19 cellular contexts compared by ENCODE assay signal in the genomic region with DNA sequence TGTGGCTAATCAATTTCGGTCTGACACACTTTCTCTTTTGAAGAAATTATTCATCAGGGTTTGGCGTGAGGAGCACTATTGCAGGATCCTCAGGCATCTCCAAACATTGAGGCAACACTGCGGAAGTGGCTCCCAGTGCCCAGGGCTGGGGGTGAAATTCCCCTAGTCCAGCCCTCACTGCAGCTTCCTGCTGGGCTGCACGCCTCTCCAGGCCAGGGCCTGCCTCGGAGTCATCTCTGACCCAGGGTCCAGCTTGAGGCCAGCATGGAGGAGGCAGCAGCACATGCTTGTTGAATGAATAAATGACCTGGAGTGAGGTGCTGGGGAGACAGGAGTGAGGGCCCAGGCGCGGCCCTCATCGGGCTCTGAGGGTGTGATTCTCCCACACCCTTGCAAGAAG. TPM values are rescaled to one million over a fixed set of nuclear protein-coding genes. Genes with fewer than 3 reads are reported as not detected.
DNase-seq lines count a peak whose midpoint lies in the region; ATAC-seq, FAIRE-seq and TF ChIP-seq lines count a peak whose summit lies in the region.
"Had no signal": no experiment of that assay in that cellular context is flagged by ENCODE, and none has a peak within 500 bp of the region (broad histone marks: within the 10 kb centered on the region; RNA-seq: fewer than 3 reads in every experiment).

No MANE protein-coding gene starts in this region.

- no peaks in the 10 kb centered on the region for H3K79me2 ChIP-seq in K562 (ENCODE audit: control insufficient read depth, insufficient read depth, low read length)
- no peaks in the 10 kb centered on the region for H3K79me2 ChIP-seq in HepG2 (ENCODE audit: insufficient read depth, low read length)

- TF ChIP-seq EP300 in K562 (IDR thresholded peaks at IDR 0.05; ENCODE audit: low read length): no peak
- TF ChIP-seq EP300 in HepG2 (IDR thresholded peaks at IDR 0.05; ENCODE audit: low read depth in 2 of 2, low read length in 2 of 2): no peak
- no peak for TF ChIP-seq EP300 in HepG2 (CRISPR knock-in tag; IDR thresholded peaks at IDR 0.05; ENCODE audit: borderline replicate concordance)

- TF ChIP-seq RAD21 in K562 (CRISPR knock-in tag; conservative IDR thresholded peaks at IDR 0.05 in 1 of 2, IDR thresholded peaks at IDR 0.05 in 1 of 2) (no peak), HepG2 (CRISPR knock-in tag; IDR thresholded peaks at IDR 0.05) (no peak)

- no peak for FAIRE-seq in K562 (lab: Jason Lieb, UNC)
- FAIRE-seq in HepG2 (lab: Jason Lieb, UNC): peak; percentile 4
- FAIRE-seq: A204.1, GM12878, GM18507 had no signal

- in situ Hi-C loops in K562 (cut with MboI): no loop called here
- in situ Hi-C loops in HepG2 (cut with HindIII; ENCODE audit: extremely low pct_ligation_motif_present, low pct_unique_long_range_greater_than_20kb): no loop called here

- intact Hi-C loops in K562 (cut with micrococcal nuclease): no loop called here
- intact Hi-C loops in HepG2 (cut with micrococcal nuclease; ENCODE audit: unreplicated experiment): no loop called here

- H3K36me3 ChIP-seq in K562 (ENCODE audit: control insufficient read depth, insufficient read depth, low read length) (no peaks in the 10 kb centered on the region), HepG2 (replicated peaks in 1 of 2; ENCODE audit: control insufficient read depth in 1 of 2, insufficient read depth in 2 of 2, low read length in 2 of 2) (no peaks in the 10 kb centered on the region)
- H3K36me3 ChIP-seq: HAP-1 had no signal

- BruUV-seq in K562 (replicated peaks; lab: Mats Ljungman, UMichigan): no TSS peak
- no TSS peak for BruUV-seq in HepG2 (replicated peaks; lab: Mats Ljungman, UMichigan)

- CTCF ChIA-PET in K562 (lab: Yijun Ruan, JAX; ENCODE audit: low intra/inter-chr PET ratio) (no interaction called here), HepG2 (lab: Yijun Ruan, JAX; ENCODE audit: low intra/inter-chr PET ratio, low total read pairs) (no interaction called here)

- DNase-seq in K562 (ENCODE audit: extremely low read depth in 1 of 4, low spot score in 3 of 4) (no peak), HepG2 (ENCODE audit: low spot score) (no peak), C1 segment of cervical spinal cord (lab: John Stamatoyannopoulos, UW) (no peak), DMS 273 treated with DMSO at 0.1 percent for 48 hours (lab: John Stamatoyannopoulos, UW) (no peak), H4 (ENCODE audit: low spot score) (no peak)
- DNase-seq in activated CD4-positive, CD25-positive, alpha-beta regulatory T cell treated with anti-CD3 and anti-CD28 coated beads, Interleukin-2, amount 50 U/mL, for 72 hours: no peak
- DNase-seq: CD4-positive, CD25-positive, alpha-beta regulatory T cell; DMS79; KBM-7 had no signal

- no peak for TF ChIP-seq CTCF in C4-2B (conservative IDR thresholded peaks at IDR 0.05)
- TF ChIP-seq CTCF in K562 (IDR thresholded peaks at IDR 0.05 in 2 of 3, conservative IDR thresholded peaks at IDR 0.05 in 1 of 3; ENCODE audit: insufficient read depth in 2 of 3, low read depth in 1 of 3, low read length in 3 of 3): no peak
- TF ChIP-seq CTCF in HepG2 (CRISPR knock-in tag; IDR thresholded peaks at IDR 0.05): no peak

- H3K4me1 ChIP-seq in K562 (replicated peaks in 1 of 2; ENCODE audit: control insufficient read depth in 2 of 2, insufficient read depth in 2 of 2, low read length in 2 of 2): peaks cover 4 to 33% of the 10 kb centered on the region in 2 experiments; a peak in 4 of 5 replicates
- H3K4me1 ChIP-seq in HepG2 (ENCODE audit: insufficient read depth, low read length): peaks cover 95% of the 10 kb centered on the region
- H3K4me1 ChIP-seq: HAP-1 had no signal

- ATAC-seq in K562 (no peak), HepG2 (no peak)
- ATAC-seq: GM12878, GM23338 had no signal

- H3K27ac ChIP-seq in C4-2B (peak overlapping the region; percentile 77), K562 (ENCODE audit: extremely low read depth, low read depth, low read length) (no peak overlapping the region), HepG2 (ENCODE audit: extremely low read length, insufficient read depth, low read length) (no peak overlapping the region)

- no peak overlapping the region for H3K4me2 ChIP-seq in K562 (ENCODE audit: insufficient read depth, low read length)
- peak overlapping the region; percentile 98 for H3K4me2 ChIP-seq in HepG2 (ENCODE audit: low read depth, low read length)
- H3K4me2 ChIP-seq: GM23338 had no signal

- POLR2A ChIA-PET in K562 (lab: Yijun Ruan, JAX): no interaction called here
- POLR2A ChIA-PET in HepG2 (lab: Yijun Ruan, JAX): interaction anchor here (0.9 to 7.3 kb wide), 5 partner anchors 8 to 38 kb away, joined by 3 to 195 read pairs (median 5); no protein-coding TSS in a partner anchor

- no peak for TF ChIP-seq POLR2A in K562 (conservative IDR thresholded peaks at IDR 0.05)
- no peak for TF ChIP-seq POLR2A in HepG2 (IDR thresholded peaks at IDR 0.05; ENCODE audit: insufficient read depth in 1 of 2, low read depth in 2 of 2, low read length in 2 of 2)

- H3K9ac ChIP-seq in K562 (ENCODE audit: insufficient read depth in 1 of 2, low read depth in 2 of 2, low read length in 2 of 2): no peak overlapping the region; a peak in 1 of 4 replicates
- 0 out of 2 replicates have a peak overlapping the region, but pooled peaks have one; percentile 14 for H3K9ac ChIP-seq in HepG2 (ENCODE audit: insufficient read depth, low read depth, low read length)

- H4K20me1 ChIP-seq in K562 (replicated peaks; ENCODE audit: control insufficient read depth, insufficient read depth, low read length) (no peaks in the 10 kb centered on the region; the same call in 1 of the 2 replicates), HepG2 (ENCODE audit: insufficient read depth, low read length) (no peaks in the 10 kb centered on the region)

- no peaks in the 10 kb centered on the region for H3K9me1 ChIP-seq in K562 (ENCODE audit: control insufficient read depth, insufficient read depth, low read length)

- 23% methylated on average over 8 of the region's 8 CpGs for WGBS in K562 (ENCODE audit: insufficient coverage, low coverage, missing lambda C conversion rate)
- WGBS in HepG2 (ENCODE audit: low lambda C conversion rate): 18% methylated on average over 8 of the region's 8 CpGs

- H3K4me3 ChIP-seq in K562: no peak overlapping the region
- H3K4me3 ChIP-seq in HepG2 (replicated peaks in 1 of 3; ENCODE audit: insufficient read depth in 1 of 3, low read depth in 2 of 3, low read length in 3 of 3): peak overlapping the region; percentile 46 to 75 (median 56); a peak in 2 of 6 replicates
- H3K4me3 ChIP-seq: GM12878, GM23338, HAP-1 had no signal

- H2AFZ ChIP-seq in K562 (ENCODE audit: low read depth, low read length) (no peak overlapping the region), HepG2 (ENCODE audit: low read length) (no peak overlapping the region)
- H2AFZ ChIP-seq: GM23338 had no signal

- H3K9me3 ChIP-seq in K562 (replicated peaks; ENCODE audit: control insufficient read depth, insufficient read depth, low read depth, low read length) (no peaks in the 10 kb centered on the region), HepG2 (ENCODE audit: low read length) (no peaks in the 10 kb centered on the region)
- H3K9me3 ChIP-seq: HAP-1 had no signal

- peaks cover 6 to 24% of the 10 kb centered on the region in 2 experiments; a peak in 3 of 5 replicates for H3K27me3 ChIP-seq in K562 (ENCODE audit: control insufficient read depth in 2 of 2, insufficient read depth in 2 of 2, low read length in 2 of 2)
- no peaks in the 10 kb centered on the region for H3K27me3 ChIP-seq in HepG2 (ENCODE audit: control insufficient read depth in 1 of 2, insufficient read depth in 2 of 2, low read length in 2 of 2)

RNA-seq across cellular contexts. Expression of gene TDRD9, which starts 36.0 kb away (rescaled TPM):
- total RNA-seq in K562 (2011; cell fraction: chromatin; rRNA removed; ENCODE audit: low replicate concordance): not detected in 2 replicates
- total RNA-seq in K562 (2011; cell fraction: nucleolus; rRNA removed): not detected in 2 replicates
- total RNA-seq in K562 (2011; cell fraction: nucleoplasm; rRNA removed): not detected in 2 replicates
- total RNA-seq in K562 (2014; rRNA removed) (not detected in 2 replicates), K562 (2014; rRNA removed; fragmentation: Illumina TruSeq; extraction: Trizol) (not detected in 2 replicates), K562 (2015; rRNA removed; fragmentation: Illumina TruSeq; extraction: Trizol) (not detected in 2 replicates), K562 (2021) (not detected in 2 replicates), HepG2 (2016; rRNA removed; fragmentation: Illumina TruSeq; extraction: Trizol) (not detected in 2 replicates)
- polyA plus RNA-seq in K562 (2011; rRNA removed) (not detected in 2 replicates), K562 (2014; fragmentation: Illumina TruSeq; extraction: Trizol) (0.04 TPM in 1 of 2 replicates, not detected in the other), K562 (2014; fragmentation: Nextera tagmentation; extraction: Ambion mirVana) (under 1 TPM; 0.04 to 0.14 TPM), K562 (2014; rRNA removed) (0.04 and 0.09 TPM in 2 replicates), HepG2 (2011; rRNA removed) (not detected in 2 replicates)
- 0.04 TPM in 1 of 2 replicates, not detected in the other for polyA plus RNA-seq in K562 (2011; cell fraction: cytosol; rRNA removed)
- polyA plus RNA-seq in K562 (2011; cell fraction: nucleus; rRNA removed): not detected in 2 replicates
- 0.03 and 0.11 TPM in 2 replicates for polyA plus RNA-seq in K562 (2012)
- polyA minus RNA-seq in K562 (2011; rRNA and poly(A)+ RNA removed): not detected in 2 replicates
- not detected in 2 replicates for polyA minus RNA-seq in K562 (2011; cell fraction: cytosol; rRNA and poly(A)+ RNA removed)
- not detected in 2 replicates for polyA minus RNA-seq in K562 (2011; cell fraction: nucleus; rRNA and poly(A)+ RNA removed)
- total RNA-seq in HepG2 (2016; cell fraction: cytosol; rRNA removed; fragmentation: Illumina TruSeq; extraction: Trizol; ENCODE audit: low read depth): not detected in 2 replicates
- total RNA-seq in HepG2 (2016; cell fraction: insoluble cytoplasmic fraction; rRNA removed; fragmentation: Illumina TruSeq; extraction: Trizol): not detected in 2 replicates
- total RNA-seq in HepG2 (2016; cell fraction: membrane; rRNA removed; fragmentation: Illumina TruSeq; extraction: Trizol): not detected in 2 replicates
- total RNA-seq in HepG2 (2016; cell fraction: nucleus; rRNA removed; fragmentation: Illumina TruSeq; extraction: Trizol): not detected in 2 replicates
- not detected in 2 replicates for polyA plus RNA-seq in HepG2 (2011; cell fraction: cytosol; rRNA removed)
- not detected in 2 replicates for polyA plus RNA-seq in HepG2 (2011; cell fraction: nucleus; rRNA removed)
- polyA plus RNA-seq in HepG2 (2012): not detected in 2 replicates
- polyA plus RNA-seq in HepG2 (2016; cell fraction: cytosol; fragmentation: Illumina TruSeq; extraction: Trizol; ENCODE audit: low read depth): not detected in 2 replicates
- polyA plus RNA-seq in HepG2 (2016; cell fraction: insoluble cytoplasmic fraction; fragmentation: Illumina TruSeq; extraction: Trizol; ENCODE audit: low read depth): not detected in 2 replicates
- not detected in 2 replicates for polyA plus RNA-seq in HepG2 (2016; cell fraction: membrane; fragmentation: Illumina TruSeq; extraction: Trizol; ENCODE audit: low read depth)
- polyA plus RNA-seq in HepG2 (2016; cell fraction: nucleus; fragmentation: Illumina TruSeq; extraction: Trizol; ENCODE audit: insufficient read depth, low read depth): not detected in 2 replicates
- 20.1 TPM in 1 of 2 replicates, not detected in the other for polyA minus RNA-seq in HepG2 (2011; rRNA and poly(A)+ RNA removed; ENCODE audit: low replicate concordance)
- not detected in 2 replicates for polyA minus RNA-seq in HepG2 (2011; cell fraction: cytosol; rRNA and poly(A)+ RNA removed)
- not detected in 2 replicates for polyA minus RNA-seq in HepG2 (2011; cell fraction: nucleus; rRNA and poly(A)+ RNA removed)
- not detected in 2 replicates for total RNA-seq in H4 (2014; rRNA removed; shearing (Covaris generic))
- total RNA-seq: G401, GM12878, GM23338, HT1080 had no signal

RNA-seq across cellular contexts. Expression of gene PPP1R13B, which starts 44.9 kb away (rescaled TPM):
- 2.6 and 4.6 TPM in 2 replicates for total RNA-seq in K562 (2011; cell fraction: chromatin; rRNA removed; ENCODE audit: low replicate concordance)
- 1.0 and 1.2 TPM in 2 replicates for total RNA-seq in K562 (2011; cell fraction: nucleolus; rRNA removed)
- 2.3 and 3.7 TPM in 2 replicates for total RNA-seq in K562 (2011; cell fraction: nucleoplasm; rRNA removed)
- 0.14 and 0.61 TPM in 2 replicates for total RNA-seq in K562 (2014; rRNA removed)
- 0.16 and 0.22 TPM in 2 replicates for total RNA-seq in K562 (2014; rRNA removed; fragmentation: Illumina TruSeq; extraction: Trizol)
- 0.11 and 0.30 TPM in 2 replicates for total RNA-seq in K562 (2015; rRNA removed; fragmentation: Illumina TruSeq; extraction: Trizol)
- total RNA-seq in K562 (2021): 1.1 and 1.7 TPM in 2 replicates
- polyA plus RNA-seq in K562 (2011; rRNA removed): 0.18 and 0.26 TPM in 2 replicates
- 0.25 and 0.28 TPM in 2 replicates for polyA plus RNA-seq in K562 (2011; cell fraction: cytosol; rRNA removed)
- 0.37 and 0.85 TPM in 2 replicates for polyA plus RNA-seq in K562 (2011; cell fraction: nucleus; rRNA removed)
- 0.35 and 0.57 TPM in 2 replicates for polyA plus RNA-seq in K562 (2012)
- 0.15 and 0.46 TPM in 2 replicates for polyA plus RNA-seq in K562 (2014; fragmentation: Illumina TruSeq; extraction: Trizol)
- under 1 TPM; 0.03 TPM for polyA plus RNA-seq in K562 (2014; fragmentation: Nextera tagmentation; extraction: Ambion mirVana)
- polyA plus RNA-seq in K562 (2014; rRNA removed): 0.08 and 0.48 TPM in 2 replicates
- polyA minus RNA-seq in K562 (2011; rRNA and poly(A)+ RNA removed): 0.90 and 1.1 TPM in 2 replicates
- polyA minus RNA-seq in K562 (2011; cell fraction: cytosol; rRNA and poly(A)+ RNA removed): not detected in 2 replicates
- polyA minus RNA-seq in K562 (2011; cell fraction: nucleus; rRNA and poly(A)+ RNA removed): 0.22 and 0.67 TPM in 2 replicates
- total RNA-seq in HepG2 (2016; rRNA removed; fragmentation: Illumina TruSeq; extraction: Trizol): 5.3 and 9.4 TPM in 2 replicates
- total RNA-seq in HepG2 (2016; cell fraction: cytosol; rRNA removed; fragmentation: Illumina TruSeq; extraction: Trizol; ENCODE audit: low read depth): 36.5 and 44.3 TPM in 2 replicates
- 5.9 and 7.8 TPM in 2 replicates for total RNA-seq in HepG2 (2016; cell fraction: insoluble cytoplasmic fraction; rRNA removed; fragmentation: Illumina TruSeq; extraction: Trizol)
- 11.4 and 12.4 TPM in 2 replicates for total RNA-seq in HepG2 (2016; cell fraction: membrane; rRNA removed; fragmentation: Illumina TruSeq; extraction: Trizol)
- 13.0 and 13.3 TPM in 2 replicates for total RNA-seq in HepG2 (2016; cell fraction: nucleus; rRNA removed; fragmentation: Illumina TruSeq; extraction: Trizol)
- polyA plus RNA-seq in HepG2 (2011; rRNA removed): 4.6 and 5.3 TPM in 2 replicates
- polyA plus RNA-seq in HepG2 (2011; cell fraction: cytosol; rRNA removed): 2.9 and 3.0 TPM in 2 replicates
- polyA plus RNA-seq in HepG2 (2011; cell fraction: nucleus; rRNA removed): 20.9 and 24.0 TPM in 2 replicates
- 5.1 and 6.3 TPM in 2 replicates for polyA plus RNA-seq in HepG2 (2012)
- 2.2 and 2.3 TPM in 2 replicates for polyA plus RNA-seq in HepG2 (2016; cell fraction: cytosol; fragmentation: Illumina TruSeq; extraction: Trizol; ENCODE audit: low read depth)
- 4.2 and 6.1 TPM in 2 replicates for polyA plus RNA-seq in HepG2 (2016; cell fraction: insoluble cytoplasmic fraction; fragmentation: Illumina TruSeq; extraction: Trizol; ENCODE audit: low read depth)
- 4.0 and 4.8 TPM in 2 replicates for polyA plus RNA-seq in HepG2 (2016; cell fraction: membrane; fragmentation: Illumina TruSeq; extraction: Trizol; ENCODE audit: low read depth)
- polyA plus RNA-seq in HepG2 (2016; cell fraction: nucleus; fragmentation: Illumina TruSeq; extraction: Trizol; ENCODE audit: insufficient read depth, low read depth): 33.9 and 35.1 TPM in 2 replicates
- 8.5 and 13.6 TPM in 2 replicates for polyA minus RNA-seq in HepG2 (2011; rRNA and poly(A)+ RNA removed; ENCODE audit: low replicate concordance)
- 2.9 and 4.5 TPM in 2 replicates for polyA minus RNA-seq in HepG2 (2011; cell fraction: cytosol; rRNA and poly(A)+ RNA removed)
- 14.5 and 21.1 TPM in 2 replicates for polyA minus RNA-seq in HepG2 (2011; cell fraction: nucleus; rRNA and poly(A)+ RNA removed)
- total RNA-seq in H4 (2014; rRNA removed; shearing (Covaris generic)): 2.6 and 2.9 TPM in 2 replicates

RNA-seq across cellular contexts. Expression of gene RD3L, which starts 50.1 kb away (rescaled TPM):
- total RNA-seq in K562 (2011; cell fraction: chromatin; rRNA removed; ENCODE audit: low replicate concordance): not detected in 2 replicates
- not detected in 2 replicates for total RNA-seq in K562 (2011; cell fraction: nucleolus; rRNA removed)
- total RNA-seq in K562 (2011; cell fraction: nucleoplasm; rRNA removed): not detected in 2 replicates
- total RNA-seq in K562 (2014; rRNA removed): 0.14 TPM in 1 of 2 replicates, not detected in the other
- not detected in 2 replicates for total RNA-seq in K562 (2014; rRNA removed; fragmentation: Illumina TruSeq; extraction: Trizol)
- total RNA-seq in K562 (2015; rRNA removed; fragmentation: Illumina TruSeq; extraction: Trizol): not detected in 2 replicates
- not detected in 2 replicates for total RNA-seq in K562 (2021)
- not detected in 2 replicates for polyA plus RNA-seq in K562 (2011; rRNA removed)
- polyA plus RNA-seq in K562 (2011; cell fraction: cytosol; rRNA removed): not detected in 2 replicates
- not detected in 2 replicates for polyA plus RNA-seq in K562 (2011; cell fraction: nucleus; rRNA removed)
- polyA plus RNA-seq in K562 (2012): not detected in 2 replicates
- not detected in 2 replicates for polyA plus RNA-seq in K562 (2014; fragmentation: Illumina TruSeq; extraction: Trizol)
- polyA plus RNA-seq in K562 (2014; fragmentation: Nextera tagmentation; extraction: Ambion mirVana): not detected
- polyA plus RNA-seq in K562 (2014; rRNA removed): not detected in 2 replicates
- polyA minus RNA-seq in K562 (2011; rRNA and poly(A)+ RNA removed): not detected in 2 replicates
- not detected in 2 replicates for polyA minus RNA-seq in K562 (2011; cell fraction: cytosol; rRNA and poly(A)+ RNA removed)
- polyA minus RNA-seq in K562 (2011; cell fraction: nucleus; rRNA and poly(A)+ RNA removed): not detected in 2 replicates
- total RNA-seq in HepG2 (2016; rRNA removed; fragmentation: Illumina TruSeq; extraction: Trizol): not detected in 2 replicates
- total RNA-seq in HepG2 (2016; cell fraction: cytosol; rRNA removed; fragmentation: Illumina TruSeq; extraction: Trizol; ENCODE audit: low read depth): not detected in 2 replicates
- total RNA-seq in HepG2 (2016; cell fraction: insoluble cytoplasmic fraction; rRNA removed; fragmentation: Illumina TruSeq; extraction: Trizol): not detected in 2 replicates
- total RNA-seq in HepG2 (2016; cell fraction: membrane; rRNA removed; fragmentation: Illumina TruSeq; extraction: Trizol): not detected in 2 replicates
- not detected in 2 replicates for total RNA-seq in HepG2 (2016; cell fraction: nucleus; rRNA removed; fragmentation: Illumina TruSeq; extraction: Trizol)
- polyA plus RNA-seq in HepG2 (2011; rRNA removed): not detected in 2 replicates
- not detected in 2 replicates for polyA plus RNA-seq in HepG2 (2011; cell fraction: cytosol; rRNA removed)
- not detected in 2 replicates for polyA plus RNA-seq in HepG2 (2011; cell fraction: nucleus; rRNA removed)
- polyA plus RNA-seq in HepG2 (2012): not detected in 2 replicates
- polyA plus RNA-seq in HepG2 (2016; cell fraction: cytosol; fragmentation: Illumina TruSeq; extraction: Trizol; ENCODE audit: low read depth): not detected in 2 replicates
- not detected in 2 replicates for polyA plus RNA-seq in HepG2 (2016; cell fraction: insoluble cytoplasmic fraction; fragmentation: Illumina TruSeq; extraction: Trizol; ENCODE audit: low read depth)
- not detected in 2 replicates for polyA plus RNA-seq in HepG2 (2016; cell fraction: membrane; fragmentation: Illumina TruSeq; extraction: Trizol; ENCODE audit: low read depth)
- polyA plus RNA-seq in HepG2 (2016; cell fraction: nucleus; fragmentation: Illumina TruSeq; extraction: Trizol; ENCODE audit: insufficient read depth, low read depth): not detected in 2 replicates
- not detected in 2 replicates for polyA minus RNA-seq in HepG2 (2011; rRNA and poly(A)+ RNA removed; ENCODE audit: low replicate concordance)
- polyA minus RNA-seq in HepG2 (2011; cell fraction: cytosol; rRNA and poly(A)+ RNA removed): not detected in 2 replicates
- polyA minus RNA-seq in HepG2 (2011; cell fraction: nucleus; rRNA and poly(A)+ RNA removed): not detected in 2 replicates
- not detected in 2 replicates for total RNA-seq in H4 (2014; rRNA removed; shearing (Covaris generic))
- total RNA-seq: CD4-positive, CD25-positive, alpha-beta regulatory T cell; G401; GM12878; GM23338; HT1080 had no signal
- polyA plus RNA-seq: AG04450; BJ; CD4-positive, CD25-positive, alpha-beta regulatory T cell; GM12878; GM23338 had no signal
